ENCODE assay signal across 13 cellular contexts in genomic region chr2:84830095-84830494, GRCh38. TPM values are rescaled to one million over a fixed set of nuclear protein-coding genes. Genes with fewer than 3 reads are reported as not detected.
DNase-seq lines count a peak whose midpoint lies in the region; ATAC-seq and TF ChIP-seq lines count a peak whose summit lies in the region.
"Had no signal": no experiment of that assay in that cellular context is flagged by ENCODE, and none has a peak within 500 bp of the region (broad histone marks: within the 10 kb centered on the region; RNA-seq: fewer than 3 reads in every experiment).

No MANE protein-coding gene starts in this region.

- no peak overlapping the region for H3K4ac ChIP-seq in H9 (ENCODE audit: low read depth, low read length)

- no peaks in the 10 kb centered on the region for H3K23me2 ChIP-seq in H9 (ENCODE audit: insufficient read length, low read depth, low read length, poor library complexity, severe bottlenecking)

- H3T11ph ChIP-seq in H9 (ENCODE audit: low read length), result no peak overlapping the region

- peak; percentile 67 for DNase-seq in H9
- no peak for DNase-seq in RWPE2 (ENCODE audit: low spot score)
- peak in 37 of 42 donors; percentile 2 to 60 (median 30) for DNase-seq in head of caudate nucleus
- peak; percentile 85 for DNase-seq in posterior vena cava (ENCODE audit: low spot score)
- no peak for DNase-seq in H7
- no peak for DNase-seq in NCI-H748 (lab: John Stamatoyannopoulos, UW; ENCODE audit: unreplicated experiment)
- no peak for DNase-seq in stimulated activated naive CD8-positive, alpha-beta T cell treated with anti-CD3 and anti-CD28 coated beads, Interleukin-15, Interleukin-2, amounts not matched to agents 100 U/mL and 50 U/mL, for 24 hours
- DNase-seq: foreskin melanocyte, NCI-H1048 had no signal

- no peak overlapping the region for H3K56ac ChIP-seq in H9 (ENCODE audit: insufficient read length, low read depth, low read length)

- H4K91ac ChIP-seq in H9 (ENCODE audit: insufficient read length, low read depth, low read length), result no peak overlapping the region

- no peak overlapping the region for H2BK20ac ChIP-seq in H9 (ENCODE audit: low read depth, low read length, poor library complexity, severe bottlenecking)

- H4K20me1 ChIP-seq in H9 (ENCODE audit: control insufficient read depth, insufficient read depth, insufficient read length), result no peaks in the 10 kb centered on the region

- no peaks in the 10 kb centered on the region; a peak in 1 of 7 replicates for H3K36me3 Mint-ChIP-seq in H9 (ENCODE audit: insufficient read depth in 1 of 3, low read depth in 3 of 3)

- no peak overlapping the region for H4K5ac ChIP-seq in H9 (ENCODE audit: insufficient read length, low read depth, low read length)

- no peak overlapping the region for H3K9ac ChIP-seq in H9 (ENCODE audit: extremely low read depth, insufficient read length, low read length)

- H3K79me2 ChIP-seq in H9 (ENCODE audit: insufficient read depth, low read length), result no peaks in the 10 kb centered on the region

- H3K79me1 ChIP-seq in H9 (ENCODE audit: insufficient read depth, low read depth, low read length, poor library complexity, severe bottlenecking), result no peaks in the 10 kb centered on the region

- intact Hi-C loops in head of caudate nucleus (cut with DNase I) (no loop called here), posterior vena cava (cut with DNase I) (no loop called here)

- no peak overlapping the region for H3K23ac ChIP-seq in H9 (ENCODE audit: insufficient read length, low read depth, low read length)

- H3K4me1 ChIP-seq in H9 (ENCODE audit: insufficient read depth, low read length) (peaks cover 5% of the 10 kb centered on the region; the same call in 1 of the 2 replicates), RWPE2 (ENCODE audit: insufficient read depth, poor library complexity, severe bottlenecking) (no peaks in the 10 kb centered on the region)

- TF ChIP-seq CTCF in H9 (conservative IDR thresholded peaks at IDR 0.05), result no peak
- no peak for TF ChIP-seq CTCF in RWPE2 (IDR thresholded peaks at IDR 0.05; ENCODE audit: poor library complexity, severe bottlenecking)

- H2BK15ac ChIP-seq in H9 (ENCODE audit: low read depth, low read length), result no peak overlapping the region

- no peak overlapping the region for H3K4me2 ChIP-seq in H9 (ENCODE audit: insufficient read depth, insufficient read length, low read length)

- H3K27me3 Mint-ChIP-seq in H9 (ENCODE audit: low read depth), result peaks cover 31% of the 10 kb centered on the region
- H3K27me3 Mint-ChIP-seq: activated T-helper 17 cell treated with anti-CD3 and anti-CD28 coated beads, Interleukin-2, amount 50 U/mL, for 72 hours; central memory CD8-positive, alpha-beta T cell had no signal

- H3K18ac ChIP-seq in H9 (ENCODE audit: insufficient read length, low read depth, low read length), result no peak overlapping the region

- no peak overlapping the region; the same call in 1 of the 2 replicates for H3K14ac ChIP-seq in H9 (ENCODE audit: insufficient read depth, low read length)

- no peak overlapping the region for H2BK12ac ChIP-seq in H9 (ENCODE audit: insufficient read length, low read depth, low read length)

- no peaks in the 10 kb centered on the region; a peak in 1 of 5 replicates for H3K9me3 Mint-ChIP-seq in H9
- H3K9me3 Mint-ChIP-seq: activated T-helper 17 cell treated with anti-CD3 and anti-CD28 coated beads, Interleukin-2, amount 50 U/mL, for 72 hours; central memory CD8-positive, alpha-beta T cell; stimulated activated effector memory CD8-positive, alpha-beta T cell treated with anti-CD3 and anti-CD28 coated beads, Interleukin-12 subunit alpha, Interleukin-12 subunit beta, amount 100 ng/mL, for 72 hours had no signal

- no peak overlapping the region for H2BK5ac ChIP-seq in H9 (ENCODE audit: insufficient read length, low read length)

- no peak overlapping the region for H4K8ac ChIP-seq in H9 (replicated peaks; ENCODE audit: insufficient read length, low read depth, low read length)

- H3K36me3 ChIP-seq in RWPE2 (ENCODE audit: low read depth) (no peaks in the 10 kb centered on the region), H7 (replicated peaks; ENCODE audit: control insufficient read depth, insufficient read depth, low read length) (no peaks in the 10 kb centered on the region)

- WGBS in H9 (ENCODE audit: extremely low coverage, insufficient read length, low lambda C conversion rate), result no CpG with 5 or more reads among the region's 11 CpGs

- H3K4me3 ChIP-seq in RWPE2 (ENCODE audit: severe bottlenecking) (no peak overlapping the region), H7 (ENCODE audit: insufficient read depth, low read depth, low read length) (no peak overlapping the region)

- H2AK5ac ChIP-seq in H9 (ENCODE audit: insufficient read length, low read length), result no peak overlapping the region

- ATAC-seq in RWPE2 (ENCODE audit: low read depth) (peak; percentile 71), HG03135 (IDR thresholded peaks at IDR 0.05; ENCODE audit: unreplicated experiment) (no peak)
- no peak for ATAC-seq in stimulated activated naive CD8-positive, alpha-beta T cell treated with anti-CD3 and anti-CD28 coated beads, Interleukin-15, Interleukin-2, amounts not matched to agents 100 U/mL and 50 U/mL, for 24 hours
- ATAC-seq: activated T-helper 17 cell treated with anti-CD3 and anti-CD28 coated beads, Interleukin-2, amount 50 U/mL, for 72 hours; stimulated activated effector memory CD8-positive, alpha-beta T cell treated with anti-CD3 and anti-CD28 coated beads, Interleukin-12 subunit alpha, Interleukin-12 subunit beta, amount 100 ng/mL, for 72 hours had no signal

- H2AFZ ChIP-seq in H9 (ENCODE audit: low read length), result no peak overlapping the region

- no peak overlapping the region for H3K27ac ChIP-seq in H9 (ENCODE audit: insufficient read length, low read depth, low read length)
- H3K27ac ChIP-seq in RWPE2 (ENCODE audit: poor library complexity, severe bottlenecking), result no peak overlapping the region

- peaks cover 10 to 16% of the 10 kb centered on the region in 2 experiments for H3K4me1 Mint-ChIP-seq in H9

- H3K9me3 ChIP-seq in H9 (ENCODE audit: control insufficient read depth, low read depth, low read length) (no peaks in the 10 kb centered on the region), RWPE2 (ENCODE audit: severe bottlenecking) (no peaks in the 10 kb centered on the region)

- H2BK120ac ChIP-seq in H9 (ENCODE audit: low read depth, low read length, poor library complexity, severe bottlenecking), result no peak overlapping the region

- no peak overlapping the region for H3K27ac Mint-ChIP-seq in H9
- H3K27ac Mint-ChIP-seq: activated T-helper 17 cell treated with anti-CD3 and anti-CD28 coated beads, Interleukin-2, amount 50 U/mL, for 72 hours; stimulated activated effector memory CD8-positive, alpha-beta T cell treated with anti-CD3 and anti-CD28 coated beads, Interleukin-12 subunit alpha, Interleukin-12 subunit beta, amount 100 ng/mL, for 72 hours had no signal

- H3K27me3 ChIP-seq in H9 (ENCODE audit: insufficient read depth, low read length) (no peaks in the 10 kb centered on the region), RWPE2 (ENCODE audit: insufficient read depth, poor library complexity, severe bottlenecking) (no peaks in the 10 kb centered on the region), H7 (ENCODE audit: control insufficient read depth, insufficient read depth, low read length) (no peaks in the 10 kb centered on the region)

- no peak overlapping the region for H3K4me3 Mint-ChIP-seq in H9
- H3K4me3 Mint-ChIP-seq: activated T-helper 17 cell treated with anti-CD3 and anti-CD28 coated beads, Interleukin-2, amount 50 U/mL, for 72 hours; central memory CD8-positive, alpha-beta T cell; stimulated activated effector memory CD8-positive, alpha-beta T cell treated with anti-CD3 and anti-CD28 coated beads, Interleukin-12 subunit alpha, Interleukin-12 subunit beta, amount 100 ng/mL, for 72 hours had no signal

RNA-seq across cellular contexts. Expression of gene TRABD2A, which starts 50.8 kb away (rescaled TPM):
- 1.4 and 1.7 TPM in 2 replicates for total RNA-seq in H9 (2021)
- 1 to 10 TPM; 1.0 to 2.6 TPM for total RNA-seq in posterior vena cava
- total RNA-seq in H7 (2014; rRNA removed; shearing (Covaris generic)), result 4.2 and 7.6 TPM in 2 replicates

Comparison
In these comparisons a context has a peak if more than half of its experiments do, and no peak if none do; other contexts are left out.
1. DNase-seq: peak in H9 (single experiment), head of caudate nucleus (37 of 42) and posterior vena cava (single experiment); none in RWPE2 (single experiment), H7 (single experiment), NCI-H748 (single experiment) and stimulated activated naive CD8-positive, alpha-beta T cell treated with anti-CD3 and anti-CD28 coated beads, Interleukin-15, Interleukin-2, amounts not matched to agents 100 U/mL and 50 U/mL, for 24 hours (single experiment).